Comparison of ENCODE assay signal across 8 cellular contexts in genomic region chr12:14384783-14385638, GRCh38. TPM values are rescaled to one million over a fixed set of nuclear protein-coding genes. Genes with fewer than 3 reads are reported as not detected.
DNase-seq lines count a peak whose midpoint lies in the region; ATAC-seq and TF ChIP-seq lines count a peak whose summit lies in the region.

No MANE protein-coding gene starts in this region.

- no peak overlapping the region for H3K9ac ChIP-seq in muscle layer of colon (ENCODE audit: low read length)

- ATAC-seq in CD8-positive, alpha-beta T cell: peak; percentile 90
- ATAC-seq in GM19324 (IDR thresholded peaks at IDR 0.05; ENCODE audit: low FRiP score, unreplicated experiment) (peak; percentile 87), HG03378 (IDR thresholded peaks at IDR 0.05; ENCODE audit: unreplicated experiment) (peak; percentile 91)

- H3K36me3 ChIP-seq in CD8-positive, alpha-beta T cell (ENCODE audit: insufficient read depth, low read length): no peaks in the 10 kb centered on the region
- H3K36me3 ChIP-seq in muscle layer of colon (ENCODE audit: insufficient read depth, low read length): no peaks in the 10 kb centered on the region

- H3K4me3 Mint-ChIP-seq in CD8-positive, alpha-beta T cell: peak overlapping the region; percentile 60

- POLR2A ChIA-PET in CD8-positive, alpha-beta T cell (lab: Charles Lee): interaction anchor here (0.6 to 6.5 kb wide), 15 partner anchors 10 to 730 kb away, joined by 3 to 90 read pairs (median 4); partner anchors contain the start of gene ATF7IP

- no peak for TF ChIP-seq CTCF in CD8-positive, alpha-beta T cell (IDR thresholded peaks at IDR 0.05)
- TF ChIP-seq CTCF in epithelial cell of proximal tubule (conservative IDR thresholded peaks at IDR 0.05; ENCODE audit: low read depth, low read length): no peak

- peak overlapping the region; percentile 80 for H3K27ac Mint-ChIP-seq in CD8-positive, alpha-beta T cell

- peaks cover 3% of the 10 kb centered on the region for H3K9me3 ChIP-seq in CD8-positive, alpha-beta T cell (ENCODE audit: low read length)
- no peaks in the 10 kb centered on the region for H3K9me3 ChIP-seq in muscle layer of colon (ENCODE audit: low read length)

- no peaks in the 10 kb centered on the region for H3K27me3 Mint-ChIP-seq in CD8-positive, alpha-beta T cell (ENCODE audit: low read depth)

- no peaks in the 10 kb centered on the region for H3K27me3 ChIP-seq in CD8-positive, alpha-beta T cell (ENCODE audit: insufficient read depth, low read length)
- H3K27me3 ChIP-seq in muscle layer of colon (ENCODE audit: control insufficient read depth in 1 of 2, insufficient read depth in 2 of 2, low read length in 2 of 2): no peaks in the 10 kb centered on the region

- CTCF ChIA-PET in CD8-positive, alpha-beta T cell (lab: Charles Lee): interaction anchor here (1.1 to 3.8 kb wide), 8 partner anchors 10 to 69 kb away, joined by 3 to 27 read pairs (median 6); partner anchors contain the start of gene ATF7IP

- H3K27ac ChIP-seq in CD8-positive, alpha-beta T cell (ENCODE audit: low read depth, low read length): peak overlapping the region; percentile 56
- peak overlapping the region; percentile 19 for H3K27ac ChIP-seq in muscle layer of colon (ENCODE audit: low read depth, low read length)

- H3K9me3 Mint-ChIP-seq in CD8-positive, alpha-beta T cell: peaks cover 7% of the 10 kb centered on the region

- H3K4me1 Mint-ChIP-seq in CD8-positive, alpha-beta T cell (ENCODE audit: low read depth): peaks cover 69% of the 10 kb centered on the region

- H3K4me1 ChIP-seq in CD8-positive, alpha-beta T cell (ENCODE audit: insufficient read depth, low read length): peaks cover 54% of the 10 kb centered on the region
- peaks cover 24% of the 10 kb centered on the region for H3K4me1 ChIP-seq in muscle layer of colon (ENCODE audit: insufficient read depth, low read length)

- peak overlapping the region; percentile 1 for H3K4me3 ChIP-seq in CD8-positive, alpha-beta T cell (ENCODE audit: low read depth, low read length)
- H3K4me3 ChIP-seq in epithelial cell of proximal tubule (ENCODE audit: low read depth, low read length) (peak overlapping the region; percentile 45), muscle layer of colon (ENCODE audit: low read depth in 1 of 2, low read length in 2 of 2) (peak overlapping the region; percentile 21 to 54)

- peak; percentile 23 to 67 (median 46) for DNase-seq in CD8-positive, alpha-beta T cell
- DNase-seq in NCI-H460 (ENCODE audit: extremely low read depth, low read depth) (peak; percentile 43), epithelial cell of proximal tubule (ENCODE audit: low read depth) (peak; percentile 88), superior temporal gyrus (ENCODE audit: extremely low spot score) (peak; percentile 89)
- DNase-seq in activated CD8-positive, alpha-beta memory T cell treated with anti-CD3 and anti-CD28 coated beads for 4 hours (ENCODE audit: low read depth in 2 of 2): peak; percentile 14 to 21

- H3K36me3 Mint-ChIP-seq in CD8-positive, alpha-beta T cell: peaks cover 26% of the 10 kb centered on the region

- intact Hi-C loops in CD8-positive, alpha-beta T cell (cut with DNase I, micrococcal nuclease): loop anchor here (1.0 to 5.0 kb wide), 6 partner anchors 9 to 1663 kb away; no protein-coding TSS in a partner anchor

RNA-seq across cellular contexts. Expression of gene ATF7IP, which starts 19.5 kb away (rescaled TPM):
- total RNA-seq in CD8-positive, alpha-beta T cell: 100 to 1,000 TPM; 125 to 126 TPM
- total RNA-seq in NCI-H460 (2014; rRNA removed; shearing (Covaris generic)): 23.2 and 25.5 TPM in 2 replicates
- 9.6 and 14.7 TPM in 2 replicates for polyA plus RNA-seq in NCI-H460 (2014; cell fraction: nucleus; rRNA removed)
- 11.9 and 21.3 TPM in 2 replicates for total RNA-seq in epithelial cell of proximal tubule

Comparison
In these comparisons a context has a peak if more than half of its experiments do, and no peak if none do; other contexts are left out.
1. Peak in every context shown above with its lines: DNase-seq, ATAC-seq, H3K4me3 ChIP-seq and H3K27ac ChIP-seq.
2. DNase-seq: peak in every context shown above with its lines; median percentile 89 in superior temporal gyrus; 88 in epithelial cell of proximal tubule; 46 in CD8-positive, alpha-beta T cell; 43 in NCI-H460; 18 in activated CD8-positive, alpha-beta memory T cell treated with anti-CD3 and anti-CD28 coated beads for 4 hours.